ENCODE assay signal across 35 cellular contexts in the genomic region with DNA sequence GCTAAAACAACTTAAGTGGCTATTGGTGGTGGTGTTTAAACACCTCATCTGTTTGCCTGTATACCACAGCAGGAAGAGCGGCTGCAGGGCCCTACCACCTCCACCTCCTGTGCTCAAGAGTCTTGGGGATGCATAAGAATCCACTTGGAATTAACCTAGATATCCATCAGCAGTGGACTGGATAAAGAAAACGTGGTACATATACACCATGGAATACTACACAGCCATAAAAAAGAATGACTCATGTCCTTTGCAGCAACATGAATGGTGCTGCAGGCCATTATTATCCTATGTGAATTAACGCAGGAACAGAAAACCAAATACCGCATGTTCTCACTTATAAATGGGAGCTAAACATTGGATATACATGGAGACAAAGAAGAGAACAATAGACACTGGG.
A peak's percentile ranks its signal among the peaks of the same experiment; 100 is the strongest.
DNase-seq lines count a peak whose midpoint lies in the region; ATAC-seq, FAIRE-seq and TF ChIP-seq lines count a peak whose summit lies in the region.
"Had no signal": no experiment of that assay in that cellular context is flagged by ENCODE, and none has a peak within 500 bp of the region (broad histone marks: within the 10 kb centered on the region; RNA-seq: fewer than 3 reads in every experiment).

No MANE protein-coding gene starts in this region.

- H3K9me2 ChIP-seq in SK-N-SH, result no peaks in the 10 kb centered on the region

- peaks cover 7% of the 10 kb centered on the region for H3K36me3 Mint-ChIP-seq in endodermal cell (ENCODE audit: low read depth)

- no peak for ATAC-seq in SK-N-SH treated with all-trans-retinoic acid at 6 μM for 48 hours
- no peak for ATAC-seq in K562
- ATAC-seq in GM18517 (IDR thresholded peaks at IDR 0.05; ENCODE audit: unreplicated experiment), result no peak
- ATAC-seq: A549; CD8-positive, alpha-beta T cell had no signal

- H3K4me3 ChIP-seq in SK-N-SH (ENCODE audit: low read depth in 2 of 2, low read length in 1 of 2) (no peak overlapping the region), HEK293 (ENCODE audit: low read depth, low read length) (no peak overlapping the region), K562 (no peak overlapping the region), endodermal cell (ENCODE audit: low read length) (no peak overlapping the region)
- H3K4me3 ChIP-seq: A549; BLaER1; BLaER1 treated with 17β-estradiol and CSF1 and Interleukin-3, amounts not matched to agents 10 nM and 100 nM had no signal

- H3K4me1 ChIP-seq in SK-N-SH (ENCODE audit: control insufficient read depth in 1 of 2, insufficient read depth in 2 of 2, low read depth in 1 of 2, low read length in 1 of 2) (no peaks in the 10 kb centered on the region), HEK293 (ENCODE audit: control insufficient read depth, insufficient read depth, low read length) (no peaks in the 10 kb centered on the region), K562 (replicated peaks in 1 of 2; ENCODE audit: control insufficient read depth in 2 of 2, insufficient read depth in 2 of 2, low read length in 2 of 2) (no peaks in the 10 kb centered on the region), endodermal cell (ENCODE audit: control insufficient read depth, insufficient read depth, low read length) (no peaks in the 10 kb centered on the region)
- H3K4me1 ChIP-seq: A549; BE2C; BLaER1; BLaER1 treated with 17β-estradiol and CSF1 and Interleukin-3, amounts not matched to agents 10 nM and 100 nM; Caco-2 had no signal

- no peak overlapping the region for H3K9ac ChIP-seq in SK-N-SH
- no peak overlapping the region for H3K9ac ChIP-seq in K562 (ENCODE audit: insufficient read depth in 1 of 2, low read depth in 2 of 2, low read length in 2 of 2)
- H3K9ac ChIP-seq in endodermal cell (ENCODE audit: extremely low read depth, low read length, poor library complexity, severe bottlenecking), result no peak overlapping the region
- H3K9ac ChIP-seq: BLaER1; BLaER1 treated with 17β-estradiol and CSF1 and Interleukin-3, amounts not matched to agents 10 nM and 100 nM had no signal

- H3K79me2 ChIP-seq in SK-N-SH (ENCODE audit: insufficient read depth), result no peaks in the 10 kb centered on the region
- H3K79me2 ChIP-seq in K562 (ENCODE audit: control insufficient read depth, insufficient read depth, low read length), result no peaks in the 10 kb centered on the region

- CTCF ChIA-PET in SK-N-SH (lab: Yijun Ruan, JAX), result no interaction called here
- CTCF ChIA-PET in HEK293 (lab: Yijun Ruan, JAX), result no interaction called here
- CTCF ChIA-PET in K562 (lab: Yijun Ruan, JAX; ENCODE audit: low intra/inter-chr PET ratio), result no interaction called here

- in situ Hi-C loops in K562 (cut with MboI), result no loop called here

- WGBS in SK-N-SH (ENCODE audit: low lambda C conversion rate), result 92% methylated on average over 4 of the region's 4 CpGs
- WGBS in K562 (ENCODE audit: insufficient coverage, low coverage, missing lambda C conversion rate), result 16% methylated on average over 4 of the region's 4 CpGs
- 97 to 98% methylated on average over 4 of the region's 4 CpGs for WGBS in endodermal cell (ENCODE audit: insufficient coverage in 1 of 2, insufficient read length in 1 of 2), 2 experiments

- H3K4me3 Mint-ChIP-seq in endodermal cell, result no peak overlapping the region
- H3K4me3 Mint-ChIP-seq: B cell; CD14-positive monocyte; CD4-positive, alpha-beta memory T cell; CD4-positive, alpha-beta T cell; CD4-positive, CD25-positive, alpha-beta regulatory T cell; CD8-positive, alpha-beta memory T cell; CD8-positive, alpha-beta T cell had no signal

- DNase-seq in SK-N-SH (no peak), K562 (ENCODE audit: extremely low read depth in 1 of 4, low spot score in 3 of 4) (no peak), endodermal cell (no peak)
- DNase-seq: 8988T; ACHN; AML-193; BE2C; C1 segment of cervical spinal cord; Caco-2; Calu3; CD4-positive, alpha-beta memory T cell; CD4-positive, alpha-beta T cell; CD4-positive, CD25-positive, alpha-beta regulatory T cell; CD8-positive, alpha-beta memory T cell; CD8-positive, alpha-beta T cell; COR-L47; DMS 273 treated with DMSO at 0.1 percent for 48 hours; DMS153; DMS53; DMS79; DMS79 treated with DMSO at 0.1 percent for 48 hours; DND-41; EL had no signal

- H3K27me3 ChIP-seq in SK-N-SH (ENCODE audit: insufficient read depth), result no peaks in the 10 kb centered on the region
- no peaks in the 10 kb centered on the region for H3K27me3 ChIP-seq in K562 (ENCODE audit: control insufficient read depth in 2 of 2, insufficient read depth in 2 of 2, low read length in 2 of 2)
- no peaks in the 10 kb centered on the region for H3K27me3 ChIP-seq in endodermal cell (ENCODE audit: control insufficient read depth, insufficient read depth, low read length, poor library complexity, severe bottlenecking)
- H3K27me3 ChIP-seq: BE2C; BLaER1; BLaER1 treated with 17β-estradiol and CSF1 and Interleukin-3, amounts not matched to agents 10 nM and 100 nM had no signal

- TF ChIP-seq RAD21 in SK-N-SH (IDR thresholded peaks at IDR 0.05; ENCODE audit: low read length) (no peak), K562 (CRISPR knock-in tag; conservative IDR thresholded peaks at IDR 0.05 in 1 of 2, IDR thresholded peaks at IDR 0.05 in 1 of 2) (no peak)

- H3K36me3 ChIP-seq in SK-N-SH (replicated peaks in 1 of 2; ENCODE audit: control insufficient read depth in 1 of 2, insufficient read depth in 2 of 2, low read length in 1 of 2), result no peaks in the 10 kb centered on the region
- H3K36me3 ChIP-seq in HEK293 (ENCODE audit: control insufficient read depth in 2 of 2, insufficient read depth in 1 of 2, low read length in 2 of 2), result no peaks in the 10 kb centered on the region
- no peaks in the 10 kb centered on the region for H3K36me3 ChIP-seq in K562 (ENCODE audit: control insufficient read depth, insufficient read depth, low read length)
- no peaks in the 10 kb centered on the region for H3K36me3 ChIP-seq in endodermal cell (ENCODE audit: control insufficient read depth, insufficient read depth, low read length)
- H3K36me3 ChIP-seq: BE2C had no signal

- no peak for TF ChIP-seq POLR2A in K562 (conservative IDR thresholded peaks at IDR 0.05)

- H3F3A ChIP-seq in SK-N-SH (replicated peaks; ENCODE audit: insufficient read depth), result no peaks in the 10 kb centered on the region

- no peak overlapping the region for H3K4me2 ChIP-seq in SK-N-SH
- no peak overlapping the region for H3K4me2 ChIP-seq in K562 (ENCODE audit: insufficient read depth, low read length)
- H3K4me2 ChIP-seq: A549; BLaER1; BLaER1 treated with 17β-estradiol and CSF1 and Interleukin-3, amounts not matched to agents 10 nM and 100 nM had no signal

- POLR2A ChIA-PET in SK-N-SH (lab: Yijun Ruan, JAX) (no interaction called here), HEK293 (lab: Yijun Ruan, JAX) (no interaction called here), K562 (lab: Yijun Ruan, JAX) (no interaction called here)

- TF ChIP-seq CTCF in SK-N-SH (IDR thresholded peaks at IDR 0.05) (no peak), HEK293 (tag by site-specific recombination; IDR thresholded peaks at IDR 0.05) (no peak), K562 (IDR thresholded peaks at IDR 0.05 in 2 of 3, conservative IDR thresholded peaks at IDR 0.05 in 1 of 3; ENCODE audit: insufficient read depth in 2 of 3, low read depth in 1 of 3, low read length in 3 of 3) (no peak), endodermal cell (conservative IDR thresholded peaks at IDR 0.05) (no peak)

- no peak for FAIRE-seq in K562 (lab: Jason Lieb, UNC)
- FAIRE-seq: A204.1, A549, D721Med had no signal

- intact Hi-C loops in K562 (cut with micrococcal nuclease), result no loop called here

- no peaks in the 10 kb centered on the region for H3K9me3 Mint-ChIP-seq in endodermal cell

- H4K20me1 ChIP-seq in SK-N-SH (ENCODE audit: insufficient read depth), result no peaks in the 10 kb centered on the region
- H4K20me1 ChIP-seq in K562 (replicated peaks; ENCODE audit: control insufficient read depth, insufficient read depth, low read length), result no peaks in the 10 kb centered on the region
- H4K20me1 ChIP-seq: BLaER1 had no signal

- H3K27ac Mint-ChIP-seq in endodermal cell, result no peak overlapping the region
- H3K27ac Mint-ChIP-seq: B cell; CD4-positive, alpha-beta T cell; CD8-positive, alpha-beta memory T cell; CD8-positive, alpha-beta T cell had no signal

- TF ChIP-seq EP300 in SK-N-SH (IDR thresholded peaks at IDR 0.05; ENCODE audit: borderline replicate concordance in 1 of 2, low read depth in 1 of 2, low read length in 1 of 2), result no peak
- no peak for TF ChIP-seq EP300 in K562 (IDR thresholded peaks at IDR 0.05; ENCODE audit: low read length)

- BruUV-seq in K562 (replicated peaks; lab: Mats Ljungman, UMichigan), result no TSS peak

- H3K9me3 ChIP-seq in SK-N-SH, result no peaks in the 10 kb centered on the region
- no peaks in the 10 kb centered on the region for H3K9me3 ChIP-seq in HEK293 (ENCODE audit: control insufficient read depth, insufficient read depth, low read depth, low read length)
- no peaks in the 10 kb centered on the region for H3K9me3 ChIP-seq in K562 (replicated peaks; ENCODE audit: control insufficient read depth, insufficient read depth, low read depth, low read length)
- no peaks in the 10 kb centered on the region for H3K9me3 ChIP-seq in endodermal cell (ENCODE audit: control insufficient read depth, low read length)
- H3K9me3 ChIP-seq: A549, BE2C, BLaER1, Caco-2 had no signal

- no peaks in the 10 kb centered on the region for H3K9me1 ChIP-seq in K562 (ENCODE audit: control insufficient read depth, insufficient read depth, low read length)

- H3K4me1 Mint-ChIP-seq in endodermal cell, result no peaks in the 10 kb centered on the region
- H3K4me1 Mint-ChIP-seq: B cell; CD14-positive monocyte; CD8-positive, alpha-beta memory T cell had no signal

- H3K27ac ChIP-seq in SK-N-SH (ENCODE audit: low read depth in 2 of 2, low read length in 1 of 2) (no peak overlapping the region), HEK293 (ENCODE audit: extremely low read depth, low read depth, low read length) (no peak overlapping the region), K562 (ENCODE audit: extremely low read depth, low read depth, low read length) (no peak overlapping the region), endodermal cell (ENCODE audit: low read depth, low read length) (no peak overlapping the region)
- H3K27ac ChIP-seq: 22Rv1; A549; BLaER1; BLaER1 treated with 17β-estradiol and CSF1 and Interleukin-3, amounts not matched to agents 10 nM and 100 nM; C4-2B had no signal

- no peak overlapping the region for H2AFZ ChIP-seq in SK-N-SH (ENCODE audit: low read depth)
- H2AFZ ChIP-seq in K562 (ENCODE audit: low read depth, low read length), result no peak overlapping the region

- H3K27me3 Mint-ChIP-seq in endodermal cell (ENCODE audit: insufficient read depth), result no peaks in the 10 kb centered on the region
- H3K27me3 Mint-ChIP-seq: B cell; CD4-positive, alpha-beta memory T cell; CD4-positive, alpha-beta T cell; CD4-positive, CD25-positive, alpha-beta regulatory T cell; CD8-positive, alpha-beta memory T cell had no signal

TF ChIP-seq in SK-N-SH treated with all-trans-retinoic acid at 6 μM for 48 hours, 23 proteins besides CTCF, POLR2A, EP300 and RAD21 (continues in another document):
- peak; percentile 54; the same call in 1 of the 2 replicates for TF ChIP-seq ZNF8 (CRISPR knock-in tag; IDR thresholded peaks at IDR 0.05)

TF ChIP-seq in HEK293, 187 proteins besides CTCF, POLR2A, EP300 and RAD21 (continues in another document):
- TF ChIP-seq ZNF548 (tag by site-specific recombination; IDR thresholded peaks at IDR 0.05) (no peak), ZNF146 (tag by site-specific recombination; IDR thresholded peaks at IDR 0.05) (peak; percentile 54)

TF ChIP-seq in K562, 482 proteins besides CTCF, POLR2A, EP300 and RAD21 (continues in another document):
- no peak for TF ChIP-seq C11orf30 (IDR thresholded peaks at IDR 0.05; ENCODE audit: low read depth)
